Comparison of ENCODE assay signal across 25 cellular contexts in genomic region chr3:184868477-184868876, GRCh38.
"Had no signal": no experiment of that assay in that cellular context is flagged by ENCODE, and none has a peak within 500 bp of the region (broad histone marks: within the 10 kb centered on the region; RNA-seq: fewer than 3 reads in every experiment).

No MANE protein-coding gene starts in this region.

- H3K9ac ChIP-seq: neural progenitor cell, parathyroid adenoma had no signal

- H3K4me2 ChIP-seq: neural progenitor cell had no signal

- H2AFZ ChIP-seq: neural progenitor cell, parathyroid adenoma had no signal

- H3K27me3 ChIP-seq: colonic mucosa, neural progenitor cell, sigmoid colon, stomach, tibial artery had no signal

- H3K36me3 ChIP-seq: prostate gland had no signal

- ATAC-seq: effector memory CD8-positive, alpha-beta T cell; esophagus mucosa; left lobe of liver; naive thymus-derived CD4-positive, alpha-beta T cell; right cardiac atrium; stimulated activated effector memory CD8-positive, alpha-beta T cell treated with anti-CD3 and anti-CD28 coated beads, Interleukin-12 subunit alpha, Interleukin-12 subunit beta, amount 100 ng/mL, for 72 hours had no signal

- H3K9me3 ChIP-seq: colonic mucosa, prostate gland, sigmoid colon, stomach, tibial artery had no signal

- FAIRE-seq: endometrium, frontal cortex, kidney had no signal

- H3K4me1 ChIP-seq: colonic mucosa, neural progenitor cell, parathyroid adenoma, prostate gland, sigmoid colon, stomach, tibial artery had no signal

- DNase-seq: central memory CD4-positive, alpha-beta T cell; colonic mucosa; effector memory CD8-positive, alpha-beta T cell; head of caudate nucleus; kidney; mesendoderm; midbrain; naive thymus-derived CD4-positive, alpha-beta T cell; right cardiac atrium; sigmoid colon; stimulated activated CD4-positive, alpha-beta T cell treated with anti-CD3 and anti-CD28 coated beads, Interleukin-2, amount 100 ng/mL, for 24 hours; stimulated activated CD4-positive, alpha-beta T cell treated with anti-CD3 and anti-CD28 coated beads, Interleukin-4, amount 100 ng/mL, for 24 hours; stimulated activated naive CD4-positive, alpha-beta T cell treated with Interleukin-2 at 50 U/mL for 16 hours; stomach; tibial artery had no signal

- H3K4me3 ChIP-seq: colonic mucosa, lung, neural progenitor cell, prostate gland, sigmoid colon, stomach, tibial artery had no signal

- H3K79me2 ChIP-seq: parathyroid adenoma had no signal

- H3K27ac ChIP-seq: colonic mucosa, epithelial cell of prostate, neural progenitor cell, parathyroid adenoma, prostate gland, sigmoid colon, stomach, tibial artery had no signal
